8 cellular contexts compared by ENCODE assay signal in the genomic region with DNA sequence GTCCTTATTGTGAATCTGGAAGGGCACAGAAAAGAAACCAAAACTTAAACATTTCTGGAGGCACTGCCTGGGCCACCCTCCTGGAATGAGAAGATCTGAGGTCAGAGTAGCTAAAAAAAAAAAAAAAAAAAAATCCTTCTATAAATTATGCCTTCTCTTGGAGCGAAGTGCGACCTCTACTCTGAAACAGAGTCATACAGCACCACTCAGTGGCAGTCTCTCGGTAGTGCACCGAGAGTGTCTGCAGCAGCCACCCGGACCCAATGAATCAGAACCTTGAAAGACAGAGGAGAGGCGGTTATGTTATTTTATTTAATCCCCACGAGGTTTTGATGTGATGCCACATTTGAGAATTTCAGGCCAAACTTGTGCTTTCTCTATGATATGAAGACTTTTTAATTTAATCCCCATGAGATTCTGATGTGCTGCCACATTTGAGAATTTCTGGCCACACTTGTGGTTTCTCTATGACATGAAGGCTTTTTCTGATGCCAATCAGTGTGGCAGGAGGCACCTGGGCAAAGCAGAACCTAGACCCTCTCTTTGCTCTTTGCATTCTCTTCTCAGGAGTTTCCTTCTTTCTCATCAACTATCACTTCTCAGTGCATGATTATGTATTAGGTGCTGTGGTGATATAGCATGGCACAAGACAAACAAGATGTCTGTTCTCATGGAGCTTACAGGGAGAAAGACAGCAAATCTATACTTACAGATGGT. TPM values are rescaled to one million over a fixed set of nuclear protein-coding genes. Genes with fewer than 3 reads are reported as not detected.
DNase-seq lines count a peak whose midpoint lies in the region; ATAC-seq and TF ChIP-seq lines count a peak whose summit lies in the region.

No MANE protein-coding gene starts in this region.

- no peaks in the 10 kb centered on the region for H3K36me3 Mint-ChIP-seq in activated B cell treated with CpG ODN at 0.5 μM for 24 hours (ENCODE audit: low read depth)

- ATAC-seq in GM18502 (IDR thresholded peaks at IDR 0.05; ENCODE audit: poor library complexity, unreplicated experiment) (peak; percentile 61), activated B cell treated with CpG ODN at 0.5 μM for 24 hours (ENCODE audit: low read depth) (peak; percentile 85), HG03469 (IDR thresholded peaks at IDR 0.05; ENCODE audit: unreplicated experiment) (no peak)
- ATAC-seq in stimulated activated naive CD8-positive, alpha-beta T cell treated with anti-CD3 and anti-CD28 coated beads, Interleukin-15, amount 100 ng/mL, for 72 hours: peak; percentile 72

- POLR2A ChIA-PET in activated B cell treated with CpG ODN at 0.5 μM for 24 hours (lab: Charles Lee): interaction anchor here (0.9 to 1.1 kb wide), 2 partner anchors 52 to 59 kb away, joined by 3 to 6 read pairs; no protein-coding TSS in a partner anchor

- H3K27me3 ChIP-seq in dorsolateral prefrontal cortex: peaks cover 0 to 57% (median 30%) of the 10 kb centered on the region in 45 donors

- intact Hi-C loops in activated B cell treated with CpG ODN at 0.5 μM for 24 hours (cut with micrococcal nuclease) (loop anchor here (1.0 to 2.0 kb wide), 4 partner anchors 52 to 228 kb away; no protein-coding TSS in a partner anchor), dorsolateral prefrontal cortex (cut with DNase I) (loop anchor here (2.0 to 5.0 kb wide), 4 partner anchors 60 to 305 kb away; no protein-coding TSS in a partner anchor)

- no peak overlapping the region for H3K4me3 Mint-ChIP-seq in activated B cell treated with CpG ODN at 0.5 μM for 24 hours
- H3K4me3 Mint-ChIP-seq in stimulated activated naive CD8-positive, alpha-beta T cell treated with anti-CD3 and anti-CD28 coated beads, Interleukin-15, amount 100 ng/mL, for 72 hours: no peak overlapping the region

- H3K27me3 Mint-ChIP-seq in activated B cell treated with CpG ODN at 0.5 μM for 24 hours: no peaks in the 10 kb centered on the region
- H3K27me3 Mint-ChIP-seq in stimulated activated naive CD8-positive, alpha-beta T cell treated with anti-CD3 and anti-CD28 coated beads, Interleukin-15, amount 100 ng/mL, for 72 hours: no peaks in the 10 kb centered on the region

- DNase-seq in ACHN (peak; percentile 42), NCI-H1694 (lab: John Stamatoyannopoulos, UW) (peak; percentile 58), activated B cell treated with CpG ODN at 0.5 μM for 24 hours (no peak), dorsolateral prefrontal cortex (peak; percentile 27 to 62 (median 52)), medulla oblongata (ENCODE audit: extremely low spot score) (peak; percentile 59)
- DNase-seq in stimulated activated naive CD8-positive, alpha-beta T cell treated with anti-CD3 and anti-CD28 coated beads, Interleukin-15, amount 100 ng/mL, for 72 hours: peak; percentile 25 to 54

- no peak overlapping the region for H3K27ac Mint-ChIP-seq in activated B cell treated with CpG ODN at 0.5 μM for 24 hours
- no peak overlapping the region for H3K27ac Mint-ChIP-seq in stimulated activated naive CD8-positive, alpha-beta T cell treated with anti-CD3 and anti-CD28 coated beads, Interleukin-15, amount 100 ng/mL, for 72 hours

- in situ Hi-C loops in ACHN (cut with HindIII; ENCODE audit: low pct_ligation_motif_present, low pct_unique_long_range_greater_than_20kb, low sequenced_read_pairs): no loop called here

- no peak overlapping the region for H3K27ac ChIP-seq in dorsolateral prefrontal cortex

- H3K4me1 Mint-ChIP-seq in activated B cell treated with CpG ODN at 0.5 μM for 24 hours: no peaks in the 10 kb centered on the region
- no peaks in the 10 kb centered on the region for H3K4me1 Mint-ChIP-seq in stimulated activated naive CD8-positive, alpha-beta T cell treated with anti-CD3 and anti-CD28 coated beads, Interleukin-15, amount 100 ng/mL, for 72 hours

- H3K9me3 Mint-ChIP-seq in activated B cell treated with CpG ODN at 0.5 μM for 24 hours: no peaks in the 10 kb centered on the region
- H3K9me3 Mint-ChIP-seq in stimulated activated naive CD8-positive, alpha-beta T cell treated with anti-CD3 and anti-CD28 coated beads, Interleukin-15, amount 100 ng/mL, for 72 hours: no peaks in the 10 kb centered on the region

- TF ChIP-seq CTCF in activated B cell treated with CpG ODN at 0.5 μM for 24 hours (IDR thresholded peaks at IDR 0.05) (no peak), dorsolateral prefrontal cortex (IDR thresholded peaks at IDR 0.05 in 54 of 56, conservative IDR thresholded peaks at IDR 0.05 in 2 of 56; ENCODE audit: low read depth in 1 of 56, partially characterized antibody in 56 of 56) (peak in 55 of 56 donors; percentile 33 to 76 (median 63))

- CTCF ChIA-PET in activated B cell treated with CpG ODN at 0.5 μM for 24 hours (lab: Charles Lee): interaction anchor here (1.0 to 4.1 kb wide), 4 partner anchors 61 to 222 kb away, joined by 3 to 44 read pairs (median 13); no protein-coding TSS in a partner anchor

- H3K4me3 ChIP-seq in dorsolateral prefrontal cortex: no peak overlapping the region

RNA-seq across cellular contexts. Expression of a gene that starts 5.6 kb away (rescaled TPM):
- total RNA-seq in activated B cell treated with CpG ODN at 0.5 μM for 24 hours (not detected in 2 replicates), dorsolateral prefrontal cortex (not detected)
